ENCODE assay signal across 26 cellular contexts in genomic region chr12:121233628-121234020, GRCh38. TPM values are rescaled to one million over a fixed set of nuclear protein-coding genes. Genes with fewer than 3 reads are reported as not detected.
DNase-seq lines count a peak whose midpoint lies in the region; ATAC-seq, FAIRE-seq and TF ChIP-seq lines count a peak whose summit lies in the region.
"Had no signal": no experiment of that assay in that cellular context is flagged by ENCODE, and none has a peak within 500 bp of the region (broad histone marks: within the 10 kb centered on the region; RNA-seq: fewer than 3 reads in every experiment).

No MANE protein-coding gene starts in this region.

- H3K79me2 ChIP-seq in HepG2 (ENCODE audit: insufficient read depth, low read length): no peaks in the 10 kb centered on the region

- TF ChIP-seq EP300 in HepG2 (IDR thresholded peaks at IDR 0.05; ENCODE audit: low read depth in 2 of 2, low read length in 2 of 2): no peak
- no peak for TF ChIP-seq EP300 in HepG2 (CRISPR knock-in tag; IDR thresholded peaks at IDR 0.05; ENCODE audit: borderline replicate concordance)

- H3K27me3 Mint-ChIP-seq in WTC11 (ENCODE audit: low read depth): no peaks in the 10 kb centered on the region
- H3K27me3 Mint-ChIP-seq: CD4-positive, CD25-positive, alpha-beta regulatory T cell had no signal

- H3K9ac ChIP-seq in HepG2 (ENCODE audit: insufficient read depth, low read depth, low read length) (no peak overlapping the region), neuronal stem cell (ENCODE audit: low read depth, low read length, poor library complexity) (no peak overlapping the region)
- H3K9ac ChIP-seq: BLaER1 had no signal

- BruUV-seq in HepG2 (replicated peaks; lab: Mats Ljungman, UMichigan): no TSS peak

- in situ Hi-C loops in HepG2 (cut with HindIII; ENCODE audit: extremely low pct_ligation_motif_present, low pct_unique_long_range_greater_than_20kb): no loop called here

- peak overlapping the region; percentile 41; the same call in 1 of the 2 replicates for H3K27ac Mint-ChIP-seq in WTC11

- peak overlapping the region; percentile 44 for H3K4ac ChIP-seq in neuronal stem cell (ENCODE audit: low read length)

- H2AFZ ChIP-seq in HepG2 (ENCODE audit: low read length): no peak overlapping the region
- no peak overlapping the region for H2AFZ ChIP-seq in neuronal stem cell (ENCODE audit: low read length)

- H3K4me2 ChIP-seq in HepG2 (ENCODE audit: low read depth, low read length) (no peak overlapping the region), neuronal stem cell (ENCODE audit: insufficient read depth, low read length, poor library complexity, severe bottlenecking) (no peak overlapping the region)
- H3K4me2 ChIP-seq: BLaER1 had no signal

- no peak overlapping the region for H2AK5ac ChIP-seq in neuronal stem cell (ENCODE audit: low read depth, low read length)

- H3K9me3 Mint-ChIP-seq in WTC11: no peaks in the 10 kb centered on the region
- H3K9me3 Mint-ChIP-seq: CD4-positive, CD25-positive, alpha-beta regulatory T cell had no signal

- H3K9me3 ChIP-seq in HepG2 (ENCODE audit: low read length): no peaks in the 10 kb centered on the region
- no peaks in the 10 kb centered on the region for H3K9me3 ChIP-seq in right lobe of liver
- no peaks in the 10 kb centered on the region for H3K9me3 ChIP-seq in neuronal stem cell (replicated peaks in 1 of 2; ENCODE audit: control insufficient read depth in 2 of 2, insufficient read depth in 1 of 2, low read depth in 1 of 2, low read length in 2 of 2)
- H3K9me3 ChIP-seq: BLaER1, SJCRH30 had no signal

- peaks cover 5% of the 10 kb centered on the region; the same call in 1 of the 2 replicates for H3K36me3 Mint-ChIP-seq in WTC11

- no peak overlapping the region for H4K8ac ChIP-seq in neuronal stem cell (ENCODE audit: low read depth, low read length)

- peaks cover 13% of the 10 kb centered on the region for H3K4me1 Mint-ChIP-seq in WTC11

- H3K4me3 Mint-ChIP-seq in WTC11: no peak overlapping the region
- H3K4me3 Mint-ChIP-seq: CD4-positive, CD25-positive, alpha-beta regulatory T cell had no signal

- DNase-seq in HepG2 (ENCODE audit: low spot score) (no peak), right lobe of liver (no peak), WTC11 (ENCODE audit: low spot score) (no peak), neuronal stem cell (ENCODE audit: low spot score) (no peak), NCI-H2227 treated with DMSO at 0.1 percent for 48 hours (lab: John Stamatoyannopoulos, UW) (no peak), NCI-H226 (no peak)
- DNase-seq: CD4-positive, CD25-positive, alpha-beta regulatory T cell; KBM-7; MV-4-11; NCI-H1105; NCI-H1436 treated with DMSO at 0.1 percent for 48 hours; NCI-H187 treated with DMSO at 0.1 percent for 48 hours; NCI-H2171 treated with DMSO at 0.1 percent for 48 hours; NCI-H446; NCI-H524 treated with DMSO at 0.1 percent for 48 hours; NCI-H774; SJCRH30 had no signal

- H3K27me3 ChIP-seq in HepG2 (ENCODE audit: control insufficient read depth in 1 of 2, insufficient read depth in 2 of 2, low read length in 2 of 2) (no peaks in the 10 kb centered on the region), right lobe of liver (no peaks in the 10 kb centered on the region), neuronal stem cell (ENCODE audit: control insufficient read depth in 3 of 3, insufficient read depth in 3 of 3, low read depth in 1 of 3, low read length in 3 of 3) (no peaks in the 10 kb centered on the region)
- H3K27me3 ChIP-seq: BLaER1, SJCRH30 had no signal

- no peak overlapping the region for H4K91ac ChIP-seq in neuronal stem cell (ENCODE audit: low read depth, low read length, poor library complexity)

- H2BK12ac ChIP-seq in neuronal stem cell (ENCODE audit: low read length): no peak overlapping the region

- H3K79me1 ChIP-seq in neuronal stem cell (ENCODE audit: low read depth, low read length): no peaks in the 10 kb centered on the region

- H2BK15ac ChIP-seq in neuronal stem cell (ENCODE audit: low read length): no peak overlapping the region

- TF ChIP-seq POLR2A in HepG2 (IDR thresholded peaks at IDR 0.05; ENCODE audit: insufficient read depth in 1 of 2, low read depth in 2 of 2, low read length in 2 of 2): no peak
- no peak for TF ChIP-seq POLR2A in right lobe of liver (IDR thresholded peaks at IDR 0.05)

- H3K4me1 ChIP-seq in HepG2 (ENCODE audit: insufficient read depth, low read length) (peaks cover 16% of the 10 kb centered on the region; the same call in 1 of the 2 replicates), right lobe of liver (peaks cover 0 to 31% (median 3%) of the 10 kb centered on the region in 4 donors), neuronal stem cell (ENCODE audit: control insufficient read depth in 2 of 2, insufficient read depth in 1 of 2, low read depth in 1 of 2, low read length in 2 of 2) (peaks cover under 1 to 8% of the 10 kb centered on the region in 2 donors)

- ATAC-seq in HepG2 (peak; percentile 3; the same call in 2 of the 3 replicates), right lobe of liver (no peak), WTC11 (no peak), HG03457 (IDR thresholded peaks at IDR 0.05; ENCODE audit: unreplicated experiment) (no peak)
- ATAC-seq: GM12878, SK-N-SH treated with all-trans-retinoic acid at 6 μM for 48 hours had no signal

- H2BK120ac ChIP-seq in neuronal stem cell (ENCODE audit: low read depth, low read length): no peak overlapping the region

- POLR2A ChIA-PET in HepG2 (lab: Yijun Ruan, JAX) (no interaction called here), WTC11 (lab: Charles Lee) (no interaction called here)

- peak overlapping the region; percentile 10 for H2BK5ac ChIP-seq in neuronal stem cell (ENCODE audit: low read length)

- H3K27ac ChIP-seq in HepG2 (ENCODE audit: extremely low read length, insufficient read depth, low read length) (no peak overlapping the region), right lobe of liver (no peak overlapping the region), neuronal stem cell (replicated peaks; ENCODE audit: low read length) (no peak overlapping the region)
- H3K27ac ChIP-seq: BLaER1, SJCRH30 had no signal

- intact Hi-C loops in HepG2 (cut with micrococcal nuclease; ENCODE audit: unreplicated experiment) (loop anchor here (5.0 kb wide), 1 partner anchor 171 kb away; no protein-coding TSS in a partner anchor), right lobe of liver (cut with DNase I) (no loop called here)

- TF ChIP-seq CTCF in HepG2 (CRISPR knock-in tag; IDR thresholded peaks at IDR 0.05): no peak
- no peak for TF ChIP-seq CTCF in right lobe of liver (IDR thresholded peaks at IDR 0.05)
- TF ChIP-seq CTCF in WTC11 (IDR thresholded peaks at IDR 0.05): no peak

- no peak overlapping the region for H3K4me3 ChIP-seq in HepG2 (replicated peaks in 1 of 3; ENCODE audit: insufficient read depth in 1 of 3, low read depth in 2 of 3, low read length in 3 of 3)
- H3K4me3 ChIP-seq in right lobe of liver: no peak overlapping the region
- H3K4me3 ChIP-seq in neuronal stem cell (ENCODE audit: low read length in 2 of 2): no peak overlapping the region
- H3K4me3 ChIP-seq: BLaER1, GM12878, SJCRH30 had no signal

- no peak for FAIRE-seq in HepG2 (lab: Jason Lieb, UNC)
- FAIRE-seq: A204.1, D721Med, G401.6, GM12878, GM19239, RCC 7860 had no signal

- no CpG with 5 or more reads among the region's 11 CpGs for WGBS in HepG2 (ENCODE audit: low lambda C conversion rate)
- 68% methylated on average over 5 of the region's 11 CpGs for WGBS in right lobe of liver (ENCODE audit: insufficient coverage, low coverage, low lambda C conversion rate, missing lambda C conversion rate)
- no CpG with 5 or more reads among the region's 11 CpGs for WGBS in neuronal stem cell (ENCODE audit: extremely low coverage in 2 of 2, insufficient read length in 2 of 2, insufficient replicate concordance in 1 of 2), 2 donors

- H3K23ac ChIP-seq in neuronal stem cell (ENCODE audit: low read depth, low read length, poor library complexity): peak overlapping the region; percentile 82

- TF ChIP-seq RAD21 in HepG2 (CRISPR knock-in tag; IDR thresholded peaks at IDR 0.05): no peak

- H3K36me3 ChIP-seq in HepG2 (replicated peaks in 1 of 2; ENCODE audit: control insufficient read depth in 1 of 2, insufficient read depth in 2 of 2, low read length in 2 of 2): peaks cover 2 to 11% of the 10 kb centered on the region in 2 experiments; a peak in 3 of 5 replicates
- peaks cover 0 to 6% (median 3%) of the 10 kb centered on the region in 4 donors for H3K36me3 ChIP-seq in right lobe of liver
- H3K36me3 ChIP-seq in neuronal stem cell (replicated peaks in 1 of 2; ENCODE audit: control insufficient read depth in 2 of 2, insufficient read depth in 2 of 2, low read length in 2 of 2): peaks cover 6 to 40% of the 10 kb centered on the region in 2 donors
- H3K36me3 ChIP-seq: SJCRH30 had no signal

- H4K20me1 ChIP-seq in HepG2 (ENCODE audit: insufficient read depth, low read length): no peaks in the 10 kb centered on the region
- H4K20me1 ChIP-seq: BLaER1 had no signal

- CTCF ChIA-PET in HepG2 (lab: Yijun Ruan, JAX; ENCODE audit: low intra/inter-chr PET ratio, low total read pairs) (no interaction called here), WTC11 (lab: Charles Lee) (interaction anchor here (0.6 to 1.4 kb wide), 5 partner anchors 9 to 346 kb away, joined by 3 to 5 read pairs (median 4); partner anchors contain the start of gene CAMKK2)

- no peak overlapping the region for H3K14ac ChIP-seq in neuronal stem cell (ENCODE audit: low read length)

- peak overlapping the region; percentile 71 for H3K18ac ChIP-seq in neuronal stem cell (ENCODE audit: low read length)

RNA-seq across cellular contexts. Expression of gene P2RX4, which starts 23.7 kb away (rescaled TPM):
- total RNA-seq in HepG2 (2016; rRNA removed; fragmentation: Illumina TruSeq; extraction: Trizol) (9.5 and 13.8 TPM in 2 replicates), right lobe of liver (10 to 100 TPM; 11.5 to 79.7 (median 21.9) TPM), WTC11 (2021) (13.9 to 14.6 TPM (median 14.3 TPM) in 3 replicates)
- total RNA-seq in HepG2 (2016; cell fraction: cytosol; rRNA removed; fragmentation: Illumina TruSeq; extraction: Trizol; ENCODE audit: low read depth): 10.0 and 12.3 TPM in 2 replicates
- 8.9 and 14.2 TPM in 2 replicates for total RNA-seq in HepG2 (2016; cell fraction: insoluble cytoplasmic fraction; rRNA removed; fragmentation: Illumina TruSeq; extraction: Trizol)
- 9.6 and 14.1 TPM in 2 replicates for total RNA-seq in HepG2 (2016; cell fraction: membrane; rRNA removed; fragmentation: Illumina TruSeq; extraction: Trizol)
- total RNA-seq in HepG2 (2016; cell fraction: nucleus; rRNA removed; fragmentation: Illumina TruSeq; extraction: Trizol): 15.1 and 21.0 TPM in 2 replicates
- 30.8 and 40.8 TPM in 2 replicates for polyA plus RNA-seq in HepG2 (2011; rRNA removed)
- polyA plus RNA-seq in HepG2 (2011; cell fraction: cytosol; rRNA removed): 48.0 and 49.3 TPM in 2 replicates
- polyA plus RNA-seq in HepG2 (2011; cell fraction: nucleus; rRNA removed): 46.2 and 52.0 TPM in 2 replicates
- polyA plus RNA-seq in HepG2 (2012): 14.9 and 23.1 TPM in 2 replicates
- 11.3 and 12.5 TPM in 2 replicates for polyA plus RNA-seq in HepG2 (2016; cell fraction: cytosol; fragmentation: Illumina TruSeq; extraction: Trizol; ENCODE audit: low read depth)
- 9.2 and 9.3 TPM in 2 replicates for polyA plus RNA-seq in HepG2 (2016; cell fraction: insoluble cytoplasmic fraction; fragmentation: Illumina TruSeq; extraction: Trizol; ENCODE audit: low read depth)
- 10.7 and 12.6 TPM in 2 replicates for polyA plus RNA-seq in HepG2 (2016; cell fraction: membrane; fragmentation: Illumina TruSeq; extraction: Trizol; ENCODE audit: low read depth)
- 24.7 and 29.5 TPM in 2 replicates for polyA plus RNA-seq in HepG2 (2016; cell fraction: nucleus; fragmentation: Illumina TruSeq; extraction: Trizol; ENCODE audit: insufficient read depth, low read depth)
- polyA minus RNA-seq in HepG2 (2011; rRNA and poly(A)+ RNA removed; ENCODE audit: low replicate concordance): 7.1 and 38.6 TPM in 2 replicates
- 14.3 and 14.6 TPM in 2 replicates for polyA minus RNA-seq in HepG2 (2011; cell fraction: cytosol; rRNA and poly(A)+ RNA removed)
- 19.2 and 26.5 TPM in 2 replicates for polyA minus RNA-seq in HepG2 (2011; cell fraction: nucleus; rRNA and poly(A)+ RNA removed)
- polyA plus RNA-seq in neuronal stem cell (2013, experiment 1 of 2): 9.9 TPM
- 10.7 TPM for polyA plus RNA-seq in neuronal stem cell (2013, experiment 2 of 2)
